Comparison of ENCODE assay signal across 12 cellular contexts in genomic region chr2:120939595-120940318, GRCh38.
A peak's percentile ranks its signal among the peaks of the same experiment; 100 is the strongest.
DNase-seq lines count a peak whose midpoint lies in the region; ATAC-seq, FAIRE-seq and TF ChIP-seq lines count a peak whose summit lies in the region.
"Had no signal": no experiment of that assay in that cellular context is flagged by ENCODE, and none has a peak within 500 bp of the region (broad histone marks: within the 10 kb centered on the region; RNA-seq: fewer than 3 reads in every experiment).

No MANE protein-coding gene starts in this region.

- H4K20me1 ChIP-seq in IMR-90 (ENCODE audit: insufficient read depth, low read length) = peaks cover 19% of the 10 kb centered on the region
- no peaks in the 10 kb centered on the region for H4K20me1 ChIP-seq in keratinocyte (ENCODE audit: control insufficient read depth, extremely low read depth, insufficient read depth, low read length)

- peaks cover 56 to 94% of the 10 kb centered on the region in 2 experiments for H3K79me1 ChIP-seq in IMR-90 (ENCODE audit: low read depth in 1 of 2, low read length in 2 of 2)

- peak overlapping the region; percentile 96 for H2BK5ac ChIP-seq in IMR-90 (ENCODE audit: low read depth, low read length, poor library complexity, severe bottlenecking)

- H3K4me1 ChIP-seq in IMR-90 (ENCODE audit: control insufficient read depth, insufficient read depth, low read length) (peaks cover 62% of the 10 kb centered on the region), keratinocyte (ENCODE audit: control insufficient read depth, extremely low read depth, insufficient read depth, low read length) (peaks cover 35% of the 10 kb centered on the region)

- peak; percentile 89 for DNase-seq in AG04449 (ENCODE audit: low read depth, low spot score)
- peak; percentile 95 for DNase-seq in IMR-90
- peak; percentile 80 for DNase-seq in astrocyte of the hippocampus (ENCODE audit: low read depth, low spot score)
- DNase-seq in keratinocyte (ENCODE audit: low read depth, low spot score) = no peak
- no peak for DNase-seq in GM12891 (ENCODE audit: insufficient read length, low spot score)
- DNase-seq in NCI-H187 (lab: John Stamatoyannopoulos, UW) = no peak
- no peak for DNase-seq in NCI-H510A (lab: John Stamatoyannopoulos, UW)
- DNase-seq: NCI-H1694, WERI-Rb-1 had no signal

- no TSS peak for BruUV-seq in IMR-90 (replicated peaks; lab: Mats Ljungman, UMichigan)

- H3K14ac ChIP-seq in IMR-90 (replicated peaks; ENCODE audit: low read depth, low read length) = peak overlapping the region; percentile 96

- no peak overlapping the region; the same call in 1 of the 2 replicates for H4K5ac ChIP-seq in IMR-90 (ENCODE audit: low read depth, low read length)

- H3K4ac ChIP-seq in IMR-90 (ENCODE audit: low read depth, low read length) = peak overlapping the region; percentile 98

- ATAC-seq in IMR-90 (ENCODE audit: low read depth) (peak; percentile 15; the same call in 1 of the 2 replicates), GM21786 (IDR thresholded peaks at IDR 0.05; ENCODE audit: unreplicated experiment) (no peak)

- TF ChIP-seq CTCF in AG04449 (IDR thresholded peaks at IDR 0.05; ENCODE audit: insufficient read depth, low read length, missing control alignments) (no peak), IMR-90 (conservative IDR thresholded peaks at IDR 0.05; ENCODE audit: low read depth, low read length) (no peak), keratinocyte (optimal IDR thresholded peaks at IDR 0.05 in 1 of 3, IDR thresholded peaks at IDR 0.05 in 1 of 3, conservative IDR thresholded peaks at IDR 0.05 in 1 of 3; ENCODE audit: extremely low read depth in 1 of 3, insufficient read depth in 2 of 3, low read length in 3 of 3) (no peak)

- H3K9me1 ChIP-seq in IMR-90 (ENCODE audit: insufficient read depth, low read length) (peaks cover 54% of the 10 kb centered on the region), keratinocyte (ENCODE audit: control insufficient read depth, extremely low read depth, insufficient read depth, low read length) (no peaks in the 10 kb centered on the region)

- peak; percentile 18; the same call in 1 of the 2 replicates for TF ChIP-seq RAD21 in IMR-90 (IDR thresholded peaks at IDR 0.05; ENCODE audit: low read length)

- H3K4me2 ChIP-seq in IMR-90 (ENCODE audit: low read depth, low read length) (peak overlapping the region; percentile 5; the same call in 1 of the 2 replicates), keratinocyte (ENCODE audit: control insufficient read depth, extremely low read depth, insufficient read depth, low read depth, low read length) (peak overlapping the region; percentile 1)

- H2AK5ac ChIP-seq in IMR-90 (ENCODE audit: low read depth, low read length) = peak overlapping the region; percentile 96; the same call in 1 of the 2 replicates

- H3K56ac ChIP-seq in IMR-90 (ENCODE audit: extremely low read depth, insufficient read depth, low read length) = peak overlapping the region; percentile 73; the same call in 1 of the 2 replicates

- H3K9ac ChIP-seq in IMR-90 (ENCODE audit: low read depth, low read length) = no peak overlapping the region
- H3K9ac ChIP-seq in keratinocyte (ENCODE audit: control insufficient read depth, extremely low read depth, insufficient read depth, low read length) = no peak overlapping the region

- H2BK15ac ChIP-seq in IMR-90 (ENCODE audit: low read depth, low read length) = peak overlapping the region; percentile 94; the same call in 2 of the 3 replicates

- no CpG with 5 or more reads among the region's 9 CpGs for WGBS in IMR-90 (ENCODE audit: extremely low coverage in 2 of 2, insufficient read length in 1 of 2), 2 experiments

- H3K9me3 ChIP-seq in IMR-90 (ENCODE audit: control insufficient read depth, insufficient read depth, low read length) = no peaks in the 10 kb centered on the region
- H3K9me3 ChIP-seq in keratinocyte (ENCODE audit: control insufficient read depth, low read depth, low read length) = no peaks in the 10 kb centered on the region
- H3K9me3 ChIP-seq: tibial nerve had no signal

- POLR2A ChIA-PET in AG04449 (lab: Yijun Ruan, JAX) = no interaction called here
- POLR2A ChIA-PET in IMR-90 (lab: Charles Lee; ENCODE audit: unreplicated experiment) = no interaction called here

- no peak overlapping the region for H3K4me3 ChIP-seq in AG04449 (ENCODE audit: low read depth, low read length)
- no peak overlapping the region for H3K4me3 ChIP-seq in IMR-90 (ENCODE audit: insufficient read depth, low read depth, low read length)
- H3K4me3 ChIP-seq in keratinocyte (ENCODE audit: control insufficient read depth in 2 of 3, extremely low read depth in 1 of 3, insufficient read depth in 2 of 3, low read depth in 1 of 3, low read length in 3 of 3) = no peak overlapping the region
- H3K4me3 ChIP-seq: tibial nerve had no signal

- no peaks in the 10 kb centered on the region for H3K79me2 ChIP-seq in keratinocyte (ENCODE audit: control insufficient read depth, insufficient read depth, low read length)

- H3K23ac ChIP-seq in IMR-90 (ENCODE audit: low read depth, low read length) = peak overlapping the region; percentile 99

- peak overlapping the region; percentile 89; the same call in 1 of the 2 replicates for H3K18ac ChIP-seq in IMR-90 (ENCODE audit: low read depth, low read length)

- H3K27ac ChIP-seq in IMR-90 (ENCODE audit: insufficient read depth, low read length) (peak overlapping the region; percentile 35; the same call in 1 of the 2 replicates), keratinocyte (ENCODE audit: control insufficient read depth, insufficient read depth, low read length) (no peak overlapping the region)
- H3K27ac ChIP-seq: C4-2B, tibial nerve, WERI-Rb-1 had no signal

- in situ Hi-C loops in IMR-90 (cut with MboI; ENCODE audit: low sequenced_read_pairs) = no loop called here

- peak overlapping the region; percentile 63 to 90; a peak in 3 of 4 replicates for H4K8ac ChIP-seq in IMR-90 (ENCODE audit: low read depth in 2 of 2, low read length in 2 of 2)

- CTCF ChIA-PET in AG04449 (lab: Yijun Ruan, JAX) (interaction anchor here (0.7 to 1.8 kb wide), 3 partner anchors 9 to 244 kb away, joined by 3 to 8 read pairs (median 5); no protein-coding TSS in a partner anchor), IMR-90 (lab: Yijun Ruan, JAX) (no interaction called here)

- H2BK20ac ChIP-seq in IMR-90 (ENCODE audit: low read depth, low read length) = peak overlapping the region; percentile 98

- H4K91ac ChIP-seq in IMR-90 (ENCODE audit: insufficient read depth, low read depth, low read length) = peak overlapping the region; percentile 98

- H2BK120ac ChIP-seq in IMR-90 (ENCODE audit: low read depth, low read length) = peak overlapping the region; percentile 99

- FAIRE-seq in keratinocyte (lab: Jason Lieb, UNC) (peak; percentile 75), GM12891 (lab: Jason Lieb, UNC) (no peak)

- H2AFZ ChIP-seq in IMR-90 (replicated peaks; ENCODE audit: low read length, poor library complexity) (no peak overlapping the region), keratinocyte (ENCODE audit: control insufficient read depth, low read length) (no peak overlapping the region)

- peaks cover 11% of the 10 kb centered on the region for H3K36me3 ChIP-seq in IMR-90 (ENCODE audit: control insufficient read depth, insufficient read depth, low read length)
- H3K36me3 ChIP-seq in keratinocyte (ENCODE audit: control insufficient read depth in 2 of 2, extremely low read depth in 1 of 2, insufficient read depth in 2 of 2, low read length in 2 of 2) = no peaks in the 10 kb centered on the region
- H3K36me3 ChIP-seq: tibial nerve, WERI-Rb-1 had no signal

- H3K27me3 ChIP-seq in IMR-90 (ENCODE audit: control insufficient read depth, insufficient read depth, low read length) = no peaks in the 10 kb centered on the region
- H3K27me3 ChIP-seq in keratinocyte (ENCODE audit: control insufficient read depth, extremely low read depth, insufficient read depth, low read length) = no peaks in the 10 kb centered on the region
- H3K27me3 ChIP-seq: tibial nerve had no signal

- H2AK9ac ChIP-seq in IMR-90 (replicated peaks; ENCODE audit: low read depth, low read length, poor library complexity) = peak overlapping the region; percentile 75

- intact Hi-C loops in IMR-90 (cut with micrococcal nuclease) = loop anchor here (5.0 to 10.0 kb wide), 4 partner anchors 72 to 245 kb away; partner anchors contain the start of gene GLI2

- dilution Hi-C loops in IMR-90 (cut with HindIII; ENCODE audit: low sequenced_read_pairs, unreplicated experiment) (no loop called here), keratinocyte (cut with MboI; ENCODE audit: extremely low pct_ligation_motif_present, low sequenced_read_pairs) (no loop called here)

- TF ChIP-seq POLR2A in IMR-90 (IDR thresholded peaks at IDR 0.05; ENCODE audit: low read depth, low read length) (no peak), GM12891 (IDR thresholded peaks at IDR 0.05; ENCODE audit: low read depth, low read length) (no peak)

TF ChIP-seq in IMR-90, 13 proteins besides CTCF, POLR2A, EP300 and RAD21 (continues in another document):
- no peak for TF ChIP-seq CHD1 (IDR thresholded peaks at IDR 0.05; ENCODE audit: low read depth, low read length)
- no peak for TF ChIP-seq RFX5 (IDR thresholded peaks at IDR 0.05; ENCODE audit: low read depth, low read length)
- TF ChIP-seq NFE2L2 (IDR thresholded peaks at IDR 0.05; ENCODE audit: low read depth, low read length) = peak; percentile 97
- TF ChIP-seq FOS (IDR thresholded peaks at IDR 0.05; ENCODE audit: low read depth, low read length) = peak; percentile 90
- peak; percentile 77 for TF ChIP-seq CEBPB (IDR thresholded peaks at IDR 0.05; ENCODE audit: low read depth, low read length)
- no peak for TF ChIP-seq RCOR1 (IDR thresholded peaks at IDR 0.05; ENCODE audit: insufficient replicate concordance, low read length)
- peak; percentile 84 for TF ChIP-seq MAFK (IDR thresholded peaks at IDR 0.05; ENCODE audit: low read depth, low read length)
- TF ChIP-seq MXI1 (IDR thresholded peaks at IDR 0.05; ENCODE audit: borderline replicate concordance, low read depth, low read length) = no peak

TF ChIP-seq in GM12891, 5 proteins besides CTCF, POLR2A, EP300 and RAD21:
- TF ChIP-seq SPI1 (IDR thresholded peaks at IDR 0.05; ENCODE audit: low read depth, low read length) (no peak), POLR2AphosphoS5 (IDR thresholded peaks at IDR 0.05; ENCODE audit: low read depth, low read length) (no peak), TAF1 (IDR thresholded peaks at IDR 0.05; ENCODE audit: low read depth, low read length) (no peak), POU2F2 (IDR thresholded peaks at IDR 0.05; ENCODE audit: low read depth, low read length) (no peak), PAX5 (IDR thresholded peaks at IDR 0.05; ENCODE audit: insufficient read depth, low read length, severe bottlenecking) (no peak)

Comparison
In these comparisons a context has a peak if more than half of its experiments do, and no peak if none do; other contexts are left out.
1. DNase-seq: peak in AG04449 (single experiment), IMR-90 (single experiment) and astrocyte of the hippocampus (single experiment); none in keratinocyte (single experiment), GM12891 (single experiment), NCI-H187 (0 of 2) and NCI-H510A (single experiment).